In genomic region chr14:80988742-80989429, GRCh38 we compare ENCODE assay signal across 13 cellular contexts. TPM values are rescaled to one million over a fixed set of nuclear protein-coding genes. Genes with fewer than 3 reads are reported as not detected.
DNase-seq lines count a peak whose midpoint lies in the region; ATAC-seq, FAIRE-seq and TF ChIP-seq lines count a peak whose summit lies in the region.
"Had no signal": no experiment of that assay in that cellular context is flagged by ENCODE, and none has a peak within 500 bp of the region (broad histone marks: within the 10 kb centered on the region; RNA-seq: fewer than 3 reads in every experiment).

No MANE protein-coding gene starts in this region.

- no peaks in the 10 kb centered on the region for H3K36me3 ChIP-seq in bronchial epithelial cell (ENCODE audit: control insufficient read depth, insufficient read depth, low read length)
- H3K36me3 ChIP-seq: Peyer's patch had no signal

- peaks cover 2% of the 10 kb centered on the region for H3K27me3 ChIP-seq in bronchial epithelial cell (ENCODE audit: control insufficient read depth, insufficient read depth, low read length)
- H3K27me3 ChIP-seq: Peyer's patch had no signal

- no peak for TF ChIP-seq CTCF in bronchial epithelial cell (IDR thresholded peaks at IDR 0.05; ENCODE audit: insufficient read depth, low read length, severe bottlenecking)

- no peak overlapping the region for H3K4me3 ChIP-seq in bronchial epithelial cell (ENCODE audit: low read depth, low read length)
- H3K4me3 ChIP-seq: Peyer's patch had no signal

- ATAC-seq in GM18511 (IDR thresholded peaks at IDR 0.05; ENCODE audit: unreplicated experiment) (peak; percentile 73), GM21529 (IDR thresholded peaks at IDR 0.05; ENCODE audit: unreplicated experiment) (peak; percentile 41), HG03558 (IDR thresholded peaks at IDR 0.05; ENCODE audit: extremely low read depth, unreplicated experiment) (peak; percentile 39), HG02759 (IDR thresholded peaks at IDR 0.05; ENCODE audit: unreplicated experiment) (no peak)

- peak; percentile 33 for DNase-seq in bronchial epithelial cell (ENCODE audit: low read depth)
- DNase-seq in NCI-H1092 treated with DMSO at 0.1 percent for 48 hours (lab: John Stamatoyannopoulos, UW): no peak
- no peak for DNase-seq in urothelium cell line (ENCODE audit: low spot score)
- no peak for DNase-seq in retina
- DNase-seq: activated CD4-positive, CD25-positive, alpha-beta regulatory T cell treated with anti-CD3 and anti-CD28 coated beads, Interleukin-2, amount 50 U/mL, for 72 hours; kidney; NCI-H1436 treated with DMSO at 0.1 percent for 48 hours; Peyer's patch had no signal

- FAIRE-seq in bronchial epithelial cell (lab: Jason Lieb, UNC) (no peak), urothelium cell line (lab: Jason Lieb, UNC) (no peak)
- FAIRE-seq: endothelial cell of umbilical vein, kidney had no signal

RNA-seq across cellular contexts. Expression of gene TSHR, which starts 33.5 kb away (rescaled TPM):
- not detected in 2 replicates for total RNA-seq in bronchial epithelial cell
- total RNA-seq: endothelial cell of umbilical vein, Peyer's patch had no signal

RNA-seq across cellular contexts. Expression of gene CEP128, which starts 47.3 kb away (rescaled TPM):
- total RNA-seq in bronchial epithelial cell: 2.4 and 6.6 TPM in 2 replicates
